13 cellular contexts compared by ENCODE assay signal in the genomic region with DNA sequence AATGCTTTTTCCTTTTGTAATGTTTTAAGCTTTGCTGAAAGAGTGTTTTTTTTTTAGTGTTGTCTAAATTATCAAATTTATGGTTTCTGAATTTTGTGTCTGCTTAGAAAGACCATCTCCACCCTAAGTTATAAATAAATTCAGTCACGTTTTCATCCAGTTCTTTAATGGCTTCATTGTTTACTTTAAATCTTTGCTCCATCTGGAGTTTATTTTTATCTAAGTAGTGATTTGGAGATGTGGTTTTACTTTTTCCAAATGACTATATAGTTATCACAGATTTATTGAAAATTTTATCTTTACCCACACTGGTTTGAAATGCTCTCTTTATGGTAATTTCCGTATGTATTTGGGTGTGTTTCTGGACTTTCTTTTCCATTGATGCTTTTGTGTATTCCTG.
"Had no signal": no experiment of that assay in that cellular context is flagged by ENCODE, and none has a peak within 500 bp of the region (broad histone marks: within the 10 kb centered on the region; RNA-seq: fewer than 3 reads in every experiment).

No MANE protein-coding gene starts in this region.

- H3K9me3 Mint-ChIP-seq: stimulated activated naive CD8-positive, alpha-beta T cell treated with anti-CD3 and anti-CD28 coated beads, Interleukin-15, Interleukin-2, amounts not matched to agents 100 ng/mL and 50 ng/mL, for 24 hours had no signal

- H3K36me3 Mint-ChIP-seq: activated CD4-positive, alpha-beta memory T cell treated with anti-CD3 and anti-CD28 coated beads for 36 hours; activated naive CD8-positive, alpha-beta T cell treated with anti-CD3 and anti-CD28 coated beads for 36 hours had no signal

- H3K27ac Mint-ChIP-seq: activated CD4-positive, alpha-beta memory T cell treated with anti-CD3 and anti-CD28 coated beads for 36 hours; activated naive CD8-positive, alpha-beta T cell treated with anti-CD3 and anti-CD28 coated beads for 36 hours; neural progenitor cell; stimulated activated naive CD8-positive, alpha-beta T cell treated with anti-CD3 and anti-CD28 coated beads, Interleukin-15, Interleukin-2, amounts not matched to agents 100 ng/mL and 50 ng/mL, for 24 hours had no signal

- H3K4me1 Mint-ChIP-seq: activated naive CD8-positive, alpha-beta T cell treated with anti-CD3 and anti-CD28 coated beads for 36 hours had no signal

- H3K27me3 Mint-ChIP-seq: activated CD4-positive, alpha-beta memory T cell treated with anti-CD3 and anti-CD28 coated beads for 36 hours; activated naive CD8-positive, alpha-beta T cell treated with anti-CD3 and anti-CD28 coated beads for 36 hours; stimulated activated naive CD8-positive, alpha-beta T cell treated with anti-CD3 and anti-CD28 coated beads, Interleukin-15, Interleukin-2, amounts not matched to agents 100 ng/mL and 50 ng/mL, for 24 hours had no signal

- H3K4me3 Mint-ChIP-seq: activated CD4-positive, alpha-beta memory T cell treated with anti-CD3 and anti-CD28 coated beads for 36 hours; activated naive CD8-positive, alpha-beta T cell treated with anti-CD3 and anti-CD28 coated beads for 36 hours; activated T-cell treated with anti-CD3 and anti-CD28 coated beads, Interleukin-2, amount 50 U/mL, for 4 hours; neural progenitor cell; stimulated activated naive CD8-positive, alpha-beta T cell treated with anti-CD3 and anti-CD28 coated beads, Interleukin-15, Interleukin-2, amounts not matched to agents 100 ng/mL and 50 ng/mL, for 24 hours had no signal

- ATAC-seq: activated T-cell treated with anti-CD3 and anti-CD28 coated beads, Interleukin-2, amount 50 U/mL, for 4 hours; left ventricle myocardium superior had no signal

- DNase-seq: activated CD4-positive, alpha-beta memory T cell treated with anti-CD3 and anti-CD28 coated beads for 36 hours; activated gamma-delta T cell; activated naive CD8-positive, alpha-beta T cell treated with anti-CD3 and anti-CD28 coated beads for 36 hours; activated T-cell treated with anti-CD3 and anti-CD28 coated beads, Interleukin-2, amount 50 U/mL, for 4 hours; kidney; left ventricle myocardium superior; mesendoderm; stimulated activated CD4-positive, alpha-beta T cell treated with anti-CD3 and anti-CD28 coated beads, Interleukin-2, amount 100 ng/mL, for 48 hours; stimulated activated CD8-positive, alpha-beta memory T cell treated with anti-CD3 and anti-CD28 coated beads, Interleukin-4, amount 100 ng/mL, for 48 hours; T1000; testis had no signal
